Comparison of ENCODE assay signal across 1 cellular context in the genomic region with DNA sequence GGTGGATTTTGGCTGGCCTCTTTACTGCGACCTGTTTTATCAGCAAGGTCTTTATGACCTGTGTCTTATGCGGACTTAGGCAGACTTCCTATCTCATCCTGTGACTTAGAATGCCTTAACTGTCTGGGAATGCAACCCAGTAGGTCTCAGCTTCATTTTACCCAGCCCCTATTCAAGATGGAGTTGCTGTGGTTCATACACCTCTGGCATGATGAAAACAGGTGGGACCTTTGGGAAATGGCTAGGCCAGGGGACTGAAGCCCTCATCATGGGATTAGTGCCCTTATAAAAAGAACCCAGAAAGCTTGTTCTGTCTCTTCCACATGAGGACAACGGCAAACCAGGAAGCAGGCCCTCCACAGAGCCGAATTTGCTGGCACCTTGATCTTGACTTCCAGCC.
TF ChIP-seq lines count a peak whose summit lies in the region.

No MANE protein-coding gene starts in this region.

TF ChIP-seq in K562, 482 proteins besides CTCF, POLR2A, EP300 and RAD21 (continued from another document):
- TF ChIP-seq, protein P1, sequence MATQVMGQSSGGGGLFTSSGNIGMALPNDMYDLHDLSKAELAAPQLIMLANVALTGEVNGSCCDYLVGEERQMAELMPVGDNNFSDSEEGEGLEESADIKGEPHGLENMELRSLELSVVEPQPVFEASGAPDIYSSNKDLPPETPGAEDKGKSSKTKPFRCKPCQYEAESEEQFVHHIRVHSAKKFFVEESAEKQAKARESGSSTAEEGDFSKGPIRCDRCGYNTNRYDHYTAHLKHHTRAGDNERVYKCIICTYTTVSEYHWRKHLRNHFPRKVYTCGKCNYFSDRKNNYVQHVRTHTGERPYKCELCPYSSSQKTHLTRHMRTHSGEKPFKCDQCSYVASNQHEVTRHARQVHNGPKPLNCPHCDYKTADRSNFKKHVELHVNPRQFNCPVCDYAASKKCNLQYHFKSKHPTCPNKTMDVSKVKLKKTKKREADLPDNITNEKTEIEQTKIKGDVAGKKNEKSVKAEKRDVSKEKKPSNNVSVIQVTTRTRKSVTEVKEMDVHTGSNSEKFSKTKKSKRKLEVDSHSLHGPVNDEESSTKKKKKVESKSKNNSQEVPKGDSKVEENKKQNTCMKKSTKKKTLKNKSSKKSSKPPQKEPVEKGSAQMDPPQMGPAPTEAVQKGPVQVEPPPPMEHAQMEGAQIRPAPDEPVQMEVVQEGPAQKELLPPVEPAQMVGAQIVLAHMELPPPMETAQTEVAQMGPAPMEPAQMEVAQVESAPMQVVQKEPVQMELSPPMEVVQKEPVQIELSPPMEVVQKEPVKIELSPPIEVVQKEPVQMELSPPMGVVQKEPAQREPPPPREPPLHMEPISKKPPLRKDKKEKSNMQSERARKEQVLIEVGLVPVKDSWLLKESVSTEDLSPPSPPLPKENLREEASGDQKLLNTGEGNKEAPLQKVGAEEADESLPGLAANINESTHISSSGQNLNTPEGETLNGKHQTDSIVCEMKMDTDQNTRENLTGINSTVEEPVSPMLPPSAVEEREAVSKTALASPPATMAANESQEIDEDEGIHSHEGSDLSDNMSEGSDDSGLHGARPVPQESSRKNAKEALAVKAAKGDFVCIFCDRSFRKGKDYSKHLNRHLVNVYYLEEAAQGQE (CRISPR knock-in tag; IDR thresholded peaks at IDR 0.05; ENCODE audit: low read depth) = no peak
- TF ChIP-seq HMG20A (CRISPR knock-in tag; conservative IDR thresholded peaks at IDR 0.05) (no peak), NUFIP1 (IDR thresholded peaks at IDR 0.05; ENCODE audit: partially characterized antibody) (no peak), ZNF212 (CRISPR knock-in tag; IDR thresholded peaks at IDR 0.05) (peak; percentile 49; the same call in 1 of the 2 replicates), PURB (CRISPR knock-in tag; IDR thresholded peaks at IDR 0.05; ENCODE audit: low read depth) (no peak), ZNF384 (IDR thresholded peaks at IDR 0.05; ENCODE audit: low read depth, low read length) (no peak), KAT2B (IDR thresholded peaks at IDR 0.05; ENCODE audit: low read depth, low read length) (no peak), SIN3B (IDR thresholded peaks at IDR 0.05; ENCODE audit: low read depth) (no peak), ZNF121 (CRISPR knock-in tag; conservative IDR thresholded peaks at IDR 0.05) (no peak), ZFPM2 (CRISPR knock-in tag; IDR thresholded peaks at IDR 0.05) (no peak), RFX5 (IDR thresholded peaks at IDR 0.05; ENCODE audit: low read depth, low read length) (no peak), OTX1 (CRISPR knock-in tag; IDR thresholded peaks at IDR 0.05) (0 out of 2 replicates have a peak, but pooled peaks have one; percentile 31), ZKSCAN1 (IDR thresholded peaks at IDR 0.05; ENCODE audit: low read depth, low read length) (no peak), MBD2 (IDR thresholded peaks at IDR 0.05; ENCODE audit: borderline replicate concordance, low read depth) (no peak), ZNF764 (CRISPR knock-in tag; IDR thresholded peaks at IDR 0.05; ENCODE audit: low read depth) (no peak), FOSL1 (tag; conservative IDR thresholded peaks at IDR 0.05) (no peak), KDM1A (IDR thresholded peaks at IDR 0.05) (no peak), ZNF311 (CRISPR knock-in tag; IDR thresholded peaks at IDR 0.05) (no peak), MED1 (CRISPR knock-in tag; IDR thresholded peaks at IDR 0.05; ENCODE audit: borderline replicate concordance) (no peak), GABPB2 (CRISPR knock-in tag; conservative IDR thresholded peaks at IDR 0.05) (no peak), SMAD2 (IDR thresholded peaks at IDR 0.05; ENCODE audit: low read depth, low read length) (no peak), SOX6 (IDR thresholded peaks at IDR 0.05) (no peak)
- TF ChIP-seq, protein P2, sequence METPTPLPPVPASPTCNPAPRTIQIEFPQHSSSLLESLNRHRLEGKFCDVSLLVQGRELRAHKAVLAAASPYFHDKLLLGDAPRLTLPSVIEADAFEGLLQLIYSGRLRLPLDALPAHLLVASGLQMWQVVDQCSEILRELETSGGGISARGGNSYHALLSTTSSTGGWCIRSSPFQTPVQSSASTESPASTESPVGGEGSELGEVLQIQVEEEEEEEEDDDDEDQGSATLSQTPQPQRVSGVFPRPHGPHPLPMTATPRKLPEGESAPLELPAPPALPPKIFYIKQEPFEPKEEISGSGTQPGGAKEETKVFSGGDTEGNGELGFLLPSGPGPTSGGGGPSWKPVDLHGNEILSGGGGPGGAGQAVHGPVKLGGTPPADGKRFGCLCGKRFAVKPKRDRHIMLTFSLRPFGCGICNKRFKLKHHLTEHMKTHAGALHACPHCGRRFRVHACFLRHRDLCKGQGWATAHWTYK (CRISPR knock-in tag; IDR thresholded peaks at IDR 0.05) = peak; percentile 83; the same call in 1 of the 2 replicates
TF ChIP-seq in K562: peak in this region for 72.
